15 cellular contexts compared by ENCODE assay signal in genomic region chr12:90548595-90548994, GRCh38.
DNase-seq lines count a peak whose midpoint lies in the region; ATAC-seq and TF ChIP-seq lines count a peak whose summit lies in the region.
"Had no signal": no experiment of that assay in that cellular context is flagged by ENCODE, and none has a peak within 500 bp of the region (broad histone marks: within the 10 kb centered on the region; RNA-seq: fewer than 3 reads in every experiment).

No MANE protein-coding gene starts in this region.

- no peak overlapping the region for H4K91ac ChIP-seq in IMR-90 (ENCODE audit: insufficient read depth, low read depth, low read length)

- H2AK5ac ChIP-seq in IMR-90 (ENCODE audit: low read depth, low read length) = no peak overlapping the region

- no peak overlapping the region for H3K56ac ChIP-seq in IMR-90 (ENCODE audit: extremely low read depth, insufficient read depth, low read length)

- no peak overlapping the region for H3K9ac ChIP-seq in IMR-90 (ENCODE audit: low read depth, low read length)
- H3K9ac ChIP-seq: BLaER1, GM23248 had no signal

- BruUV-seq in IMR-90 (replicated peaks; lab: Mats Ljungman, UMichigan) = no TSS peak

- no peak overlapping the region for H3K27ac ChIP-seq in IMR-90 (ENCODE audit: insufficient read depth, low read length)
- no peak overlapping the region for H3K27ac ChIP-seq in heart left ventricle
- H3K27ac ChIP-seq in brain microvascular endothelial cell = no peak overlapping the region
- H3K27ac ChIP-seq: BLaER1, GM23248 had no signal

- H3K27me3 ChIP-seq in IMR-90 (ENCODE audit: control insufficient read depth, insufficient read depth, low read length) = no peaks in the 10 kb centered on the region
- no peaks in the 10 kb centered on the region for H3K27me3 ChIP-seq in heart left ventricle
- no peaks in the 10 kb centered on the region for H3K27me3 ChIP-seq in brain microvascular endothelial cell (replicated peaks)
- H3K27me3 ChIP-seq: BLaER1 had no signal

- H2BK120ac ChIP-seq in IMR-90 (ENCODE audit: low read depth, low read length) = 0 out of 2 replicates have a peak overlapping the region, but pooled peaks have one; percentile 14

- H3K9me3 ChIP-seq in IMR-90 (ENCODE audit: control insufficient read depth, insufficient read depth, low read length) (no peaks in the 10 kb centered on the region), heart left ventricle (no peaks in the 10 kb centered on the region)
- H3K9me3 ChIP-seq: BLaER1 had no signal

- dilution Hi-C loops in IMR-90 (cut with HindIII; ENCODE audit: low sequenced_read_pairs, unreplicated experiment) = no loop called here

- no peak overlapping the region for H3K18ac ChIP-seq in IMR-90 (ENCODE audit: low read depth, low read length)

- TF ChIP-seq POLR2A in IMR-90 (IDR thresholded peaks at IDR 0.05; ENCODE audit: low read depth, low read length) (no peak), heart left ventricle (IDR thresholded peaks at IDR 0.05) (no peak)

- H4K5ac ChIP-seq in IMR-90 (ENCODE audit: low read depth, low read length) = no peak overlapping the region

- intact Hi-C loops in IMR-90 (cut with micrococcal nuclease) = no loop called here
- intact Hi-C loops in heart left ventricle (cut with DNase I) = no loop called here

- H2BK15ac ChIP-seq in IMR-90 (ENCODE audit: low read depth, low read length) = no peak overlapping the region

- H4K8ac ChIP-seq in IMR-90 (ENCODE audit: low read depth in 2 of 2, low read length in 2 of 2) = no peak overlapping the region

- no peak overlapping the region for H3K4me2 ChIP-seq in IMR-90 (ENCODE audit: low read depth, low read length)
- H3K4me2 ChIP-seq: BLaER1 had no signal

- no peaks in the 10 kb centered on the region for H4K20me1 ChIP-seq in IMR-90 (ENCODE audit: insufficient read depth, low read length)
- H4K20me1 ChIP-seq: BLaER1 had no signal

- no peak overlapping the region for H2BK5ac ChIP-seq in IMR-90 (ENCODE audit: low read depth, low read length, poor library complexity, severe bottlenecking)

- no peak overlapping the region; the same call in 1 of the 2 replicates for H3K4ac ChIP-seq in IMR-90 (ENCODE audit: low read depth, low read length)

- 0 out of 2 replicates have a peak, but pooled peaks cover 1% of the 10 kb centered on the region for H3K4me1 ChIP-seq in IMR-90 (ENCODE audit: control insufficient read depth, insufficient read depth, low read length)
- peaks cover 0 to under 1% (median 0%) of the 10 kb centered on the region in 12 donors for H3K4me1 ChIP-seq in heart left ventricle
- H3K4me1 ChIP-seq: BLaER1 had no signal

- no peak for TF ChIP-seq RAD21 in IMR-90 (IDR thresholded peaks at IDR 0.05; ENCODE audit: low read length)

- H3K9me1 ChIP-seq in IMR-90 (ENCODE audit: insufficient read depth, low read length) = peaks cover 3% of the 10 kb centered on the region; the same call in 1 of the 2 replicates

- H2AK9ac ChIP-seq in IMR-90 (replicated peaks; ENCODE audit: low read depth, low read length, poor library complexity) = no peak overlapping the region

- peak overlapping the region; percentile 50; the same call in 1 of the 2 replicates for H3K14ac ChIP-seq in IMR-90 (replicated peaks; ENCODE audit: low read depth, low read length)

- 100% methylated on average over 1 of the region's 1 CpG; no CpG with 5 or more reads in 1 of the 2 experiments for WGBS in IMR-90 (ENCODE audit: extremely low coverage in 2 of 2, insufficient read length in 1 of 2), 2 experiments
- WGBS in heart left ventricle, 4 donors = 91 to 95% (median 93%) methylated on average over 1 of the region's 1 CpG

- H2AFZ ChIP-seq in IMR-90 (replicated peaks; ENCODE audit: low read length, poor library complexity) = no peak overlapping the region
- H2AFZ ChIP-seq: GM23248 had no signal

- no peak overlapping the region for H3K4me3 ChIP-seq in IMR-90 (ENCODE audit: insufficient read depth, low read depth, low read length)
- H3K4me3 ChIP-seq in heart left ventricle = no peak overlapping the region
- H3K4me3 ChIP-seq in brain microvascular endothelial cell (ENCODE audit: low read depth, low read length) = no peak overlapping the region
- H3K4me3 ChIP-seq: BLaER1, GM23248 had no signal

- peak overlapping the region; percentile 9; the same call in 1 of the 2 replicates for H3K23ac ChIP-seq in IMR-90 (ENCODE audit: low read depth, low read length)

- no peak for DNase-seq in IMR-90
- DNase-seq in NCI-H82 (lab: John Stamatoyannopoulos, UW) = peak; percentile 59
- DNase-seq in amniotic epithelial cell (ENCODE audit: low read depth) = peak; percentile 22
- no peak for DNase-seq in heart left ventricle
- DNase-seq in GM20000 (ENCODE audit: low spot score) = no peak
- no peak for DNase-seq in NK-92 (lab: John Stamatoyannopoulos, UW; ENCODE audit: unreplicated experiment)
- DNase-seq in brain microvascular endothelial cell = no peak
- DNase-seq: CD4-positive, alpha-beta T cell; CD8-positive, alpha-beta memory T cell; DMS153; DND-41; GM23248; H7; HCEC 1CT had no signal

- peak; percentile 69 for ATAC-seq in IMR-90 (ENCODE audit: low read depth)
- ATAC-seq in heart left ventricle = no peak

- POLR2A ChIA-PET in IMR-90 (lab: Charles Lee; ENCODE audit: unreplicated experiment) = no interaction called here

- no peaks in the 10 kb centered on the region for H3K36me3 ChIP-seq in IMR-90 (ENCODE audit: control insufficient read depth, insufficient read depth, low read length)
- H3K36me3 ChIP-seq in heart left ventricle = no peaks in the 10 kb centered on the region
- H3K36me3 ChIP-seq in brain microvascular endothelial cell (replicated peaks) = no peaks in the 10 kb centered on the region
- H3K36me3 ChIP-seq: BLaER1 had no signal

- CTCF ChIA-PET in IMR-90 (lab: Yijun Ruan, JAX) = no interaction called here

- no peak for TF ChIP-seq CTCF in IMR-90 (conservative IDR thresholded peaks at IDR 0.05; ENCODE audit: low read depth, low read length)
- no peak for TF ChIP-seq CTCF in heart left ventricle (IDR thresholded peaks at IDR 0.05)
- TF ChIP-seq CTCF in GM20000 (IDR thresholded peaks at IDR 0.05; ENCODE audit: extremely low read depth, missing control alignments) = no peak
- TF ChIP-seq CTCF in brain microvascular endothelial cell (IDR thresholded peaks at IDR 0.05; ENCODE audit: low read depth, low read length, missing control alignments) = no peak

- H2BK20ac ChIP-seq in IMR-90 (ENCODE audit: low read depth, low read length) = no peak overlapping the region

- in situ Hi-C loops in IMR-90 (cut with MboI; ENCODE audit: low sequenced_read_pairs) = no loop called here
- in situ Hi-C loops in brain microvascular endothelial cell (cut with HindIII; ENCODE audit: low pct_ligation_motif_present, low sequenced_read_pairs) = no loop called here

- no peaks in the 10 kb centered on the region for H3K79me1 ChIP-seq in IMR-90 (ENCODE audit: low read depth in 1 of 2, low read length in 2 of 2)

TF ChIP-seq in IMR-90, 13 proteins besides CTCF, POLR2A, EP300 and RAD21:
- TF ChIP-seq FOS (IDR thresholded peaks at IDR 0.05; ENCODE audit: low read depth, low read length) (no peak), MAZ (IDR thresholded peaks at IDR 0.05; ENCODE audit: borderline replicate concordance, low read depth, low read length) (no peak), NFE2L2 (IDR thresholded peaks at IDR 0.05; ENCODE audit: low read depth, low read length) (no peak), BHLHE40 (IDR thresholded peaks at IDR 0.05; ENCODE audit: low read depth, low read length) (no peak), RFX5 (IDR thresholded peaks at IDR 0.05; ENCODE audit: low read depth, low read length) (no peak), MAFK (IDR thresholded peaks at IDR 0.05; ENCODE audit: low read depth, low read length) (no peak), RCOR1 (IDR thresholded peaks at IDR 0.05; ENCODE audit: insufficient replicate concordance, low read length) (no peak), CEBPB (IDR thresholded peaks at IDR 0.05; ENCODE audit: low read depth, low read length) (no peak), MXI1 (IDR thresholded peaks at IDR 0.05; ENCODE audit: borderline replicate concordance, low read depth, low read length) (no peak), CHD1 (IDR thresholded peaks at IDR 0.05; ENCODE audit: low read depth, low read length) (no peak), ELK1 (IDR thresholded peaks at IDR 0.05; ENCODE audit: borderline replicate concordance, low read depth, low read length) (no peak), SMC3 (IDR thresholded peaks at IDR 0.05; ENCODE audit: low read depth, low read length) (no peak)
- TF ChIP-seq, protein P1, sequence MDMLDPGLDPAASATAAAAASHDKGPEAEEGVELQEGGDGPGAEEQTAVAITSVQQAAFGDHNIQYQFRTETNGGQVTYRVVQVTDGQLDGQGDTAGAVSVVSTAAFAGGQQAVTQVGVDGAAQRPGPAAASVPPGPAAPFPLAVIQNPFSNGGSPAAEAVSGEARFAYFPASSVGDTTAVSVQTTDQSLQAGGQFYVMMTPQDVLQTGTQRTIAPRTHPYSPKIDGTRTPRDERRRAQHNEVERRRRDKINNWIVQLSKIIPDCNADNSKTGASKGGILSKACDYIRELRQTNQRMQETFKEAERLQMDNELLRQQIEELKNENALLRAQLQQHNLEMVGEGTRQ (IDR thresholded peaks at IDR 0.05; ENCODE audit: low read depth, low read length) = no peak
TF ChIP-seq in IMR-90: peak in this region for 0.

Comparison
In these comparisons a context has a peak if more than half of its experiments do, and no peak if none do; other contexts are left out.
1. DNase-seq: peak in NCI-H82 (single experiment) and amniotic epithelial cell (single experiment); none in IMR-90 (single experiment), heart left ventricle (0 of 5), GM20000 (single experiment), NK-92 (single experiment) and brain microvascular endothelial cell (single experiment).